Comparison of ENCODE assay signal across 14 cellular contexts in the genomic region with DNA sequence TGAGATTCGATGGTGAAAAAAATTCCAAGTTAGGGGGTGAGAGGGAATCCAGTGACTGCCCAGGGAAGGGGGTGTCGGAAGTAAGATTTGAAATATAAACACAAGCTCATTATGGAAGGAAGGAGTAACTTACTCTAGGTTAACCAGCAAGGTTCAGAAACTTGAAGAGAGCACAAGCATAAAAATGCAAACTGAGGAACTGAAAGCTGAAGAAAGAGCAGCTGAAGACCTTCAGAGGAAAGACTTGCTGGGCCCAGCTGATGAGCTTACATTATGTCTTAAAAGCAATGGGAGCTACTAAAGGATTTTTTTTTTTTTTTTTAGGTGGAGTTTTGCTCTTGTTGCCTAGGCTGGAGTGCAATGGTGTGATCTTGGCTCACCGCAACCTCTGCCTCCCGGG.
DNase-seq lines count a peak whose midpoint lies in the region; ATAC-seq and TF ChIP-seq lines count a peak whose summit lies in the region.
"Had no signal": no experiment of that assay in that cellular context is flagged by ENCODE, and none has a peak within 500 bp of the region (broad histone marks: within the 10 kb centered on the region; RNA-seq: fewer than 3 reads in every experiment).

No MANE protein-coding gene starts in this region.

- no CpG with 5 or more reads among the region's 4 CpGs for WGBS in H9 (ENCODE audit: extremely low coverage, insufficient read length, low lambda C conversion rate)

- H3K18ac ChIP-seq in H9 (ENCODE audit: insufficient read length, low read depth, low read length), result no peak overlapping the region

- no peak overlapping the region for H3T11ph ChIP-seq in H9 (ENCODE audit: low read length)

- H4K20me1 ChIP-seq in H9 (ENCODE audit: control insufficient read depth, insufficient read depth, insufficient read length), result no peaks in the 10 kb centered on the region

- CTCF ChIA-PET in activated B cell treated with CpG ODN at 0.5 μM for 24 hours (lab: Charles Lee), result interaction anchor here (0.9 to 3.2 kb wide), 3 partner anchors 14 to 282 kb away, joined by 3 to 29 read pairs (median 4); no protein-coding TSS in a partner anchor

- no peak overlapping the region for H2AFZ ChIP-seq in H9 (ENCODE audit: low read length)

- H2BK5ac ChIP-seq in H9 (ENCODE audit: insufficient read length, low read length), result no peak overlapping the region

- no peak overlapping the region for H2AK5ac ChIP-seq in H9 (ENCODE audit: insufficient read length, low read length)

- H3K27me3 ChIP-seq in H9 (ENCODE audit: insufficient read depth, low read length) (no peaks in the 10 kb centered on the region), Peyer's patch (no peaks in the 10 kb centered on the region)

- H3K9me3 ChIP-seq in H9 (ENCODE audit: control insufficient read depth, low read depth, low read length) (no peaks in the 10 kb centered on the region), Peyer's patch (no peaks in the 10 kb centered on the region)

- H3K36me3 ChIP-seq in Peyer's patch, result no peaks in the 10 kb centered on the region

- peaks cover 35% of the 10 kb centered on the region for H3K4me1 Mint-ChIP-seq in activated B cell treated with CpG ODN at 0.5 μM for 24 hours
- peaks cover 10% of the 10 kb centered on the region in 2 experiments for H3K4me1 Mint-ChIP-seq in H9
- H3K4me1 Mint-ChIP-seq: nephron had no signal

- H3K79me1 ChIP-seq in H9 (ENCODE audit: insufficient read depth, low read depth, low read length, poor library complexity, severe bottlenecking), result no peaks in the 10 kb centered on the region

- peak; percentile 91 for ATAC-seq in GM18868 (IDR thresholded peaks at IDR 0.05; ENCODE audit: unreplicated experiment)
- ATAC-seq in GM21717 (IDR thresholded peaks at IDR 0.05; ENCODE audit: unreplicated experiment), result peak; percentile 90
- ATAC-seq in HG03378 (IDR thresholded peaks at IDR 0.05; ENCODE audit: unreplicated experiment), result peak; percentile 79
- peak; percentile 89 for ATAC-seq in activated B cell treated with CpG ODN at 0.5 μM for 24 hours (ENCODE audit: low read depth)
- ATAC-seq in HG03045 (IDR thresholded peaks at IDR 0.05; ENCODE audit: unreplicated experiment), result no peak

- H2BK12ac ChIP-seq in H9 (ENCODE audit: insufficient read length, low read depth, low read length), result no peak overlapping the region

- no peaks in the 10 kb centered on the region for H3K23me2 ChIP-seq in H9 (ENCODE audit: insufficient read length, low read depth, low read length, poor library complexity, severe bottlenecking)

- DNase-seq in activated B cell treated with CpG ODN at 0.5 μM for 24 hours (no peak), glomerular visceral epithelial cell (ENCODE audit: extremely low spot score) (no peak), H9 (no peak), Peyer's patch (no peak)
- DNase-seq: activated effector memory CD4-positive, alpha-beta T cell treated with anti-CD3 and anti-CD28 coated beads, Interleukin-2, amount 50 U/mL, for 16 hours; CD4-positive, alpha-beta memory T cell; cerebellar nuclear complex; NCI-H187 treated with DMSO at 0.1 percent for 48 hours had no signal

- POLR2A ChIA-PET in activated B cell treated with CpG ODN at 0.5 μM for 24 hours (lab: Charles Lee), result interaction anchor here (0.6 to 2.2 kb wide), 9 partner anchors 12 to 600 kb away, joined by 3 to 18 read pairs (median 5); partner anchors contain the start of gene ATF7IP

- TF ChIP-seq POLR2A in Peyer's patch (IDR thresholded peaks at IDR 0.05), result no peak

- no peak overlapping the region for H2BK120ac ChIP-seq in H9 (ENCODE audit: low read depth, low read length, poor library complexity, severe bottlenecking)

- no peak overlapping the region for H3K4ac ChIP-seq in H9 (ENCODE audit: low read depth, low read length)

- no peak overlapping the region for H2BK20ac ChIP-seq in H9 (ENCODE audit: low read depth, low read length, poor library complexity, severe bottlenecking)

- intact Hi-C loops in activated B cell treated with CpG ODN at 0.5 μM for 24 hours (cut with micrococcal nuclease), result loop anchor here (1.0 kb wide), 2 partner anchors 14 kb away; no protein-coding TSS in a partner anchor

- H3K27ac ChIP-seq in H9 (ENCODE audit: insufficient read length, low read depth, low read length), result no peak overlapping the region
- no peak overlapping the region for H3K27ac ChIP-seq in Peyer's patch
- H3K27ac ChIP-seq: VCaP had no signal

- H3K14ac ChIP-seq in H9 (ENCODE audit: insufficient read depth, low read length), result no peak overlapping the region

- no peak overlapping the region for H4K8ac ChIP-seq in H9 (replicated peaks; ENCODE audit: insufficient read length, low read depth, low read length)

- H3K4me3 Mint-ChIP-seq in activated B cell treated with CpG ODN at 0.5 μM for 24 hours (peak overlapping the region; percentile 70), H9 (no peak overlapping the region)
- H3K4me3 Mint-ChIP-seq: CD4-positive, alpha-beta memory T cell; nephron had no signal

- H3K4me1 ChIP-seq in H9 (ENCODE audit: insufficient read depth, low read length) (peaks cover 4% of the 10 kb centered on the region; the same call in 1 of the 2 replicates), Peyer's patch (no peaks in the 10 kb centered on the region)

- H3K9ac ChIP-seq in H9 (ENCODE audit: extremely low read depth, insufficient read length, low read length), result no peak overlapping the region

- TF ChIP-seq CTCF in activated B cell treated with CpG ODN at 0.5 μM for 24 hours (IDR thresholded peaks at IDR 0.05), result no peak
- TF ChIP-seq CTCF in H9 (conservative IDR thresholded peaks at IDR 0.05), result no peak
- TF ChIP-seq CTCF in Peyer's patch (IDR thresholded peaks at IDR 0.05), result no peak

- H3K56ac ChIP-seq in H9 (ENCODE audit: insufficient read length, low read depth, low read length), result no peak overlapping the region

- H4K91ac ChIP-seq in H9 (ENCODE audit: insufficient read length, low read depth, low read length), result no peak overlapping the region

- H3K27me3 Mint-ChIP-seq in activated B cell treated with CpG ODN at 0.5 μM for 24 hours, result no peaks in the 10 kb centered on the region
- H3K27me3 Mint-ChIP-seq in H9 (ENCODE audit: low read depth), result peaks cover 1% of the 10 kb centered on the region; the same call in 1 of the 2 replicates

- H3K27ac Mint-ChIP-seq in activated B cell treated with CpG ODN at 0.5 μM for 24 hours, result peak overlapping the region; percentile 90
- H3K27ac Mint-ChIP-seq in H9, result no peak overlapping the region
- H3K27ac Mint-ChIP-seq: CD4-positive, alpha-beta memory T cell; nephron had no signal

- no peak overlapping the region for H4K5ac ChIP-seq in H9 (ENCODE audit: insufficient read length, low read depth, low read length)

- no peaks in the 10 kb centered on the region for H3K79me2 ChIP-seq in H9 (ENCODE audit: insufficient read depth, low read length)

- no peak overlapping the region for H2BK15ac ChIP-seq in H9 (ENCODE audit: low read depth, low read length)

- H3K4me2 ChIP-seq in H9 (ENCODE audit: insufficient read depth, insufficient read length, low read length), result no peak overlapping the region

- no peaks in the 10 kb centered on the region for H3K36me3 Mint-ChIP-seq in activated B cell treated with CpG ODN at 0.5 μM for 24 hours (ENCODE audit: low read depth)
- H3K36me3 Mint-ChIP-seq in H9 (ENCODE audit: insufficient read depth in 1 of 3, low read depth in 3 of 3), result peaks cover 0 to 3% (median 2%) of the 10 kb centered on the region in 3 experiments; a peak in 2 of 7 replicates
- H3K36me3 Mint-ChIP-seq: CD4-positive, alpha-beta memory T cell had no signal

- no peaks in the 10 kb centered on the region for H3K9me3 Mint-ChIP-seq in activated B cell treated with CpG ODN at 0.5 μM for 24 hours
- H3K9me3 Mint-ChIP-seq in H9, result peaks cover 10 to 12% of the 10 kb centered on the region in 2 experiments
- H3K9me3 Mint-ChIP-seq: CD4-positive, alpha-beta memory T cell had no signal

- no peak overlapping the region for H3K23ac ChIP-seq in H9 (ENCODE audit: insufficient read length, low read depth, low read length)

- no peak overlapping the region for H3K4me3 ChIP-seq in Peyer's patch
